In the genomic region with DNA sequence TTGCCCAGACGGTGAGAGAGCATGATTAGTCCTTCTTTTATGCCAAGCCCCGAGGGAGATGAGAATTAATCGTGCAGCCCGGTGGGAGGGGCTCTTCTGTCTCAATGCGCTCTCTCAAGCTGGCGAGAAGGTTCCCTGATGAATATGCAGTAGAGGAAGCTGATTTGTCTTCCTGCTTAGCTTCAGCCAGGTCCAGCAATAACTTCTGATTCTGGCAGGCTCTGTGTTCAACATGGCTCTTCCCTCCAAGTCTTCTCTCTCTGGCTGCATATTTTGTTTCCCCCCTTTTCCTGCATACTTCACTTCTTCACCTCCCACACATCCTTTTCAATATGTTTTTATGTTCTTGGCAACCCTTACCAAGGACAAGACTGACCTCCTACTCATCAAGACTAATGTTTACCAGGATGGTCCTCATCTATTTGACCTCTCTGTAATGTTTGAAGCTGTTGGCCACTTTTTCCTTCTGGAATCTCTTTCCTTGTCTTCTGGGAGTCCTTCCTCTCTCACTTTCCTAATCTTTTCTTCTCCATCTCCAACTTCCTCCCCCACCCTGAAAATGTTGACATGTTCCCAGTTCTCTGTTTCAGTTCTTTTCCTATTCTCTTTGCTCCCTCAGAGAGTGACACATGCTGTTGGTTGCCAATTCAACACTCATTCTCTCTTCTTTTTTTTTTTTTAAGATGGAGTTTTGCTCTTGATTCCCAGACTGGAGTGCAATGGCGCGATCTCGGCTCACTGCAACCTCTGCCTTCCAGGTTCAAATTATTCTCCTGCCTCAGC, we compare ENCODE assay signal across 12 cellular contexts. TPM values are rescaled to one million over a fixed set of nuclear protein-coding genes. Genes with fewer than 3 reads are reported as not detected.
A peak's percentile ranks its signal among the peaks of the same experiment; 100 is the strongest.
DNase-seq lines count a peak whose midpoint lies in the region; ATAC-seq, FAIRE-seq and TF ChIP-seq lines count a peak whose summit lies in the region.
"Had no signal": no experiment of that assay in that cellular context is flagged by ENCODE, and none has a peak within 500 bp of the region (broad histone marks: within the 10 kb centered on the region; RNA-seq: fewer than 3 reads in every experiment).

No MANE protein-coding gene starts in this region.

- 33 to 38% methylated on average over 9 of the region's 9 CpGs for WGBS in esophagus squamous epithelium, 2 donors

- no peak overlapping the region for H3K4me3 ChIP-seq in esophagus squamous epithelium
- H3K4me3 ChIP-seq in vagina = no peak overlapping the region
- H3K4me3 ChIP-seq: adrenal gland, GM12878 had no signal

- peak; percentile 67 for ATAC-seq in omental fat pad (ENCODE audit: low FRiP score)
- ATAC-seq: GM12878, T-helper 17 cell had no signal

- DNase-seq in EH (ENCODE audit: low read depth) = peak; percentile 42
- peak; percentile 45 for DNase-seq in NCI-H2227 treated with DMSO at 0.1 percent for 48 hours (lab: John Stamatoyannopoulos, UW)
- no peak for DNase-seq in esophagus squamous epithelium (lab: John Stamatoyannopoulos, UW)
- DNase-seq in omental fat pad (ENCODE audit: low spot score) = no peak
- no peak for DNase-seq in frontal cortex (ENCODE audit: low spot score in 2 of 2)
- no peak for DNase-seq in vagina (ENCODE audit: extremely low spot score in 2 of 2)
- no peak for DNase-seq in amniotic stem cell (lab: John Stamatoyannopoulos, UW)
- no peak for DNase-seq in HPDE6-E6E7 (ENCODE audit: extremely low spot score)
- DNase-seq: NK-92 treated with Interleukin-12 subunit alpha and Interleukin-12 subunit beta, amount 100 ng/mL, for 24 hours; T-helper 17 cell had no signal

- intact Hi-C loops in esophagus squamous epithelium (cut with DNase I) = no loop called here
- intact Hi-C loops in vagina (cut with DNase I) = no loop called here

- peaks cover 13 to 68% (median 28%) of the 10 kb centered on the region in 3 donors for H3K4me1 ChIP-seq in esophagus squamous epithelium
- H3K4me1 ChIP-seq in vagina = peaks cover 29% of the 10 kb centered on the region

- no peak for TF ChIP-seq POLR2A in esophagus squamous epithelium (IDR thresholded peaks at IDR 0.05)
- TF ChIP-seq POLR2A in vagina (IDR thresholded peaks at IDR 0.05) = no peak

- FAIRE-seq in frontal cortex (lab: Jason Lieb, UNC) = no peak
- FAIRE-seq: GM12878 had no signal

- H3K27ac ChIP-seq in esophagus squamous epithelium (peak overlapping the region; percentile 15 to 80 (median 59)), vagina (no peak overlapping the region)
- H3K27ac ChIP-seq: adrenal gland had no signal

- no peaks in the 10 kb centered on the region for H3K36me3 ChIP-seq in esophagus squamous epithelium
- no peaks in the 10 kb centered on the region for H3K36me3 ChIP-seq in vagina
- H3K36me3 ChIP-seq: adrenal gland had no signal

- TF ChIP-seq CTCF in esophagus squamous epithelium (IDR thresholded peaks at IDR 0.05) = no peak
- no peak for TF ChIP-seq CTCF in omental fat pad (IDR thresholded peaks at IDR 0.05)
- TF ChIP-seq CTCF in vagina (IDR thresholded peaks at IDR 0.05) = no peak

- no peaks in the 10 kb centered on the region for H3K9me3 ChIP-seq in esophagus squamous epithelium
- H3K9me3 ChIP-seq in vagina = no peaks in the 10 kb centered on the region
- H3K9me3 ChIP-seq: adrenal gland had no signal

- no peaks in the 10 kb centered on the region for H3K27me3 ChIP-seq in esophagus squamous epithelium
- no peaks in the 10 kb centered on the region for H3K27me3 ChIP-seq in vagina
- H3K27me3 ChIP-seq: adrenal gland had no signal

RNA-seq across cellular contexts. Expression of a gene that starts 33.1 kb away (rescaled TPM):
- total RNA-seq in esophagus squamous epithelium = 10 to 100 TPM; 54.2 to 94.1 (median 61.5) TPM
- 10 to 100 TPM; 11.8 to 42.8 (median 27.1) TPM for total RNA-seq in omental fat pad
- total RNA-seq in frontal cortex = 39.5 TPM
- 35.6 TPM for total RNA-seq in vagina

RNA-seq across cellular contexts. Expression of a gene that starts 51.8 kb away (rescaled TPM):
- total RNA-seq in esophagus squamous epithelium (10 to 100 TPM; 28.1 to 32.3 (median 31.0) TPM), omental fat pad (10 to 100 TPM; 22.5 to 48.5 (median 31.9) TPM), frontal cortex (40.8 TPM), vagina (32.7 TPM)

Comparison
In these comparisons a context has a peak if more than half of its experiments do, and no peak if none do; other contexts are left out.
1. DNase-seq: peak in EH (single experiment) and NCI-H2227 treated with DMSO at 0.1 percent for 48 hours (single experiment); none in esophagus squamous epithelium (single experiment), omental fat pad (single experiment), frontal cortex (0 of 2), vagina (0 of 2), amniotic stem cell (single experiment) and HPDE6-E6E7 (single experiment).